ENCODE assay signal across 14 cellular contexts in genomic region chr14:99571303-99571986, GRCh38. TPM values are rescaled to one million over a fixed set of nuclear protein-coding genes. Genes with fewer than 3 reads are reported as not detected.
A peak's percentile ranks its signal among the peaks of the same experiment; 100 is the strongest.
DNase-seq lines count a peak whose midpoint lies in the region; ATAC-seq and TF ChIP-seq lines count a peak whose summit lies in the region.
"Had no signal": no experiment of that assay in that cellular context is flagged by ENCODE, and none has a peak within 500 bp of the region (broad histone marks: within the 10 kb centered on the region; RNA-seq: fewer than 3 reads in every experiment).

No MANE protein-coding gene starts in this region.

- H3K27ac ChIP-seq in ectodermal cell (ENCODE audit: insufficient read depth, low read depth, low read length, poor library complexity, severe bottlenecking) = peak overlapping the region; percentile 47
- no peak overlapping the region for H3K27ac ChIP-seq in osteoblast (ENCODE audit: low read depth, low read length)
- H3K27ac ChIP-seq: HL-60 had no signal

- ATAC-seq in GM18909 (IDR thresholded peaks at IDR 0.05; ENCODE audit: poor library complexity, unreplicated experiment) = no peak
- ATAC-seq in HG02571 (IDR thresholded peaks at IDR 0.05; ENCODE audit: unreplicated experiment) = no peak
- ATAC-seq in HG02870 (IDR thresholded peaks at IDR 0.05; ENCODE audit: unreplicated experiment) = no peak
- no peak for ATAC-seq in GM19395 (IDR thresholded peaks at IDR 0.05; ENCODE audit: unreplicated experiment)
- ATAC-seq: activated T-cell treated with anti-CD3 and anti-CD28 coated beads, Interleukin-2, amount 50 U/mL, for 72 hours; GM12878 had no signal

- peaks cover 4% of the 10 kb centered on the region for H3K79me2 ChIP-seq in osteoblast (ENCODE audit: insufficient read depth, low read length)

- peak; percentile 94 for DNase-seq in DMS79 (lab: John Stamatoyannopoulos, UW)
- DNase-seq in NCI-H146 (lab: John Stamatoyannopoulos, UW) = peak; percentile 44
- DNase-seq in osteoblast (ENCODE audit: insufficient read length, low spot score, missing footprints) = peak; percentile 83
- DNase-seq: activated T-cell treated with anti-CD3 and anti-CD28 coated beads, Interleukin-2, amount 50 U/mL, for 72 hours; NCI-H1436 treated with DMSO at 0.1 percent for 48 hours; RPMI8226; thyroid gland had no signal

- no peak for TF ChIP-seq CTCF in osteoblast (IDR thresholded peaks at IDR 0.05; ENCODE audit: extremely low read depth, low read depth, low read length)

- H3K4me3 ChIP-seq in ectodermal cell (ENCODE audit: insufficient read depth, low read depth, low read length) = no peak overlapping the region
- no peak overlapping the region for H3K4me3 ChIP-seq in osteoblast (ENCODE audit: insufficient read depth, low read length)
- H3K4me3 ChIP-seq: GM12878, thyroid gland had no signal

- H4K20me1 ChIP-seq in osteoblast (ENCODE audit: insufficient read depth, low read length) = peaks cover 39% of the 10 kb centered on the region

- H3K9me3 ChIP-seq in ectodermal cell (ENCODE audit: control insufficient read depth, low read length) (no peaks in the 10 kb centered on the region), osteoblast (ENCODE audit: low read depth, low read length) (no peaks in the 10 kb centered on the region)
- H3K9me3 ChIP-seq: thyroid gland had no signal

- no peak overlapping the region for H2AFZ ChIP-seq in osteoblast (ENCODE audit: low read length)

- H3K4me2 ChIP-seq in osteoblast (ENCODE audit: insufficient read depth, low read length) = no peak overlapping the region

- H3K27me3 ChIP-seq in ectodermal cell (ENCODE audit: control insufficient read depth, insufficient read depth, low read length, poor library complexity, severe bottlenecking) (no peaks in the 10 kb centered on the region), osteoblast (ENCODE audit: insufficient read depth, low read length) (no peaks in the 10 kb centered on the region)
- H3K27me3 ChIP-seq: thyroid gland had no signal

- WGBS in ectodermal cell, 2 experiments = 40 to 44% methylated on average over 10 of the region's 10 CpGs

- H3K36me3 ChIP-seq in ectodermal cell (ENCODE audit: control insufficient read depth, insufficient read depth, low read length) = no peaks in the 10 kb centered on the region
- H3K36me3 ChIP-seq in osteoblast (ENCODE audit: insufficient read depth, low read length) = no peaks in the 10 kb centered on the region
- H3K36me3 ChIP-seq: thyroid gland had no signal

- H3K4me1 ChIP-seq in ectodermal cell (ENCODE audit: control insufficient read depth, insufficient read depth, low read length) (peaks cover 90% of the 10 kb centered on the region), osteoblast (ENCODE audit: insufficient read depth, low read length) (peaks cover 24% of the 10 kb centered on the region)

RNA-seq across cellular contexts. Expression of gene CCDC85C, which starts 32.6 kb away (rescaled TPM):
- polyA plus RNA-seq in ectodermal cell (2013, experiment 1 of 4) = 67.5 TPM
- polyA plus RNA-seq in ectodermal cell (2013, experiment 2 of 4) = 71.2 TPM
- 48.8 TPM for polyA plus RNA-seq in ectodermal cell (2013, experiment 3 of 4)
- polyA plus RNA-seq in ectodermal cell (2013, experiment 4 of 4) = 50.3 TPM
- 3.2 and 3.6 TPM in 2 replicates for total RNA-seq in osteoblast

Comparison
In these comparisons a context has a peak if more than half of its experiments do, and no peak if none do; other contexts are left out.
1. DNase-seq: peak in every context shown above with its lines; median percentile 94 in DMS79; 83 in osteoblast; 44 in NCI-H146.